ENCODE assay signal across 12 cellular contexts in genomic region chr12:95277139-95277538, GRCh38. TPM values are rescaled to one million over a fixed set of nuclear protein-coding genes. Genes with fewer than 3 reads are reported as not detected.
DNase-seq lines count a peak whose midpoint lies in the region; ATAC-seq lines count a peak whose summit lies in the region.
"Had no signal": no experiment of that assay in that cellular context is flagged by ENCODE, and none has a peak within 500 bp of the region (broad histone marks: within the 10 kb centered on the region; RNA-seq: fewer than 3 reads in every experiment).

No MANE protein-coding gene starts in this region.

- DNase-seq in COLO829 (ENCODE audit: low spot score): peak; percentile 34
- DNase-seq in NCI-H446 treated with DMSO at 0.1 percent for 48 hours (lab: John Stamatoyannopoulos, UW): peak; percentile 58
- peak; percentile 37 for DNase-seq in epidermal melanocyte (ENCODE audit: insufficient read length, low spot score)
- DNase-seq in myocyte (ENCODE audit: low read depth): peak; percentile 60
- DNase-seq in NOMO-1 (lab: John Stamatoyannopoulos, UW; ENCODE audit: unreplicated experiment in 2 of 2): no peak
- DNase-seq in activated CD4-positive, CD25-positive, alpha-beta regulatory T cell treated with anti-CD3 and anti-CD28 coated beads, Interleukin-2, amount 50 U/mL, for 72 hours: no peak
- no peak for DNase-seq in NCI-H2227 treated with DMSO at 0.1 percent for 48 hours (lab: John Stamatoyannopoulos, UW)
- DNase-seq: COR-L47, left ventricle myocardium inferior, NCI-H2029 treated with DMSO at 0.1 percent for 48 hours, substantia nigra had no signal

- ATAC-seq in HG02938 (IDR thresholded peaks at IDR 0.05; ENCODE audit: unreplicated experiment): no peak

RNA-seq across cellular contexts. Expression of gene VEZT, which starts 59.5 kb away (rescaled TPM):
- total RNA-seq in myocyte: 75.9 and 89.6 TPM in 2 replicates
- polyA plus RNA-seq in myocyte (2012): 27.6 TPM

RNA-seq across cellular contexts. Expression of gene FGD6, which starts 59.9 kb away (rescaled TPM):
- 3.1 TPM in 2 replicates for total RNA-seq in myocyte
- polyA plus RNA-seq in myocyte (2012): 0.79 TPM

Comparison
In these comparisons a context has a peak if more than half of its experiments do, and no peak if none do; other contexts are left out.
1. DNase-seq: peak in COLO829 (single experiment), NCI-H446 treated with DMSO at 0.1 percent for 48 hours (single experiment), epidermal melanocyte (single experiment) and myocyte (single experiment); none in NOMO-1 (0 of 2), activated CD4-positive, CD25-positive, alpha-beta regulatory T cell treated with anti-CD3 and anti-CD28 coated beads, Interleukin-2, amount 50 U/mL, for 72 hours (single experiment) and NCI-H2227 treated with DMSO at 0.1 percent for 48 hours (single experiment).